15 cellular contexts compared by ENCODE assay signal in genomic region chr7:136034132-136034531, GRCh38. TPM values are rescaled to one million over a fixed set of nuclear protein-coding genes. Genes with fewer than 3 reads are reported as not detected.
A peak's percentile ranks its signal among the peaks of the same experiment; 100 is the strongest.
DNase-seq lines count a peak whose midpoint lies in the region; ATAC-seq and TF ChIP-seq lines count a peak whose summit lies in the region.
"Had no signal": no experiment of that assay in that cellular context is flagged by ENCODE, and none has a peak within 500 bp of the region (broad histone marks: within the 10 kb centered on the region; RNA-seq: fewer than 3 reads in every experiment).

No MANE protein-coding gene starts in this region.

- TF ChIP-seq POLR2A in thyroid gland (IDR thresholded peaks at IDR 0.05): no peak

- H3K4me3 ChIP-seq in psoas muscle: no peak overlapping the region
- no peak overlapping the region for H3K4me3 ChIP-seq in thyroid gland (replicated peaks in 1 of 3)

- peak overlapping the region; percentile 61 for H3K27ac ChIP-seq in psoas muscle
- no peak overlapping the region for H3K27ac ChIP-seq in thyroid gland

- H3K36me3 ChIP-seq in psoas muscle (ENCODE audit: insufficient read depth in 1 of 2, low read depth in 1 of 2) (no peaks in the 10 kb centered on the region), thyroid gland (no peaks in the 10 kb centered on the region)

- peak; percentile 84 for ATAC-seq in Right ventricle myocardium inferior
- ATAC-seq in left cardiac atrium: peak; percentile 67 to 82
- ATAC-seq in psoas muscle: no peak
- no peak for ATAC-seq in GM18519 (IDR thresholded peaks at IDR 0.05; ENCODE audit: low FRiP score, unreplicated experiment)

- H3K27me3 ChIP-seq in psoas muscle (ENCODE audit: insufficient read depth in 3 of 3, low read length in 2 of 3) (no peaks in the 10 kb centered on the region), thyroid gland (no peaks in the 10 kb centered on the region)

- H3K9me3 ChIP-seq in psoas muscle (no peaks in the 10 kb centered on the region), thyroid gland (no peaks in the 10 kb centered on the region)

- 38 to 83% (median 55%) methylated on average over 3 of the region's 3 CpGs for WGBS in psoas muscle, 3 donors
- WGBS in thyroid gland, 2 donors: 79 to 85% methylated on average over 3 of the region's 3 CpGs

- DNase-seq in Right ventricle myocardium inferior (ENCODE audit: missing footprints): no peak
- DNase-seq in cardiac septum (ENCODE audit: low spot score): no peak
- no peak for DNase-seq in left cardiac atrium
- no peak for DNase-seq in psoas muscle
- DNase-seq in thyroid gland: no peak
- DNase-seq in NK-92 (lab: John Stamatoyannopoulos, UW; ENCODE audit: unreplicated experiment): no peak
- no peak for DNase-seq in NCI-H748 treated with DMSO at 0.1 percent for 48 hours (lab: John Stamatoyannopoulos, UW)
- DNase-seq: activated CD8-positive, alpha-beta memory T cell treated with anti-CD3 and anti-CD28 coated beads for 24 hours; activated naive CD8-positive, alpha-beta T cell treated with anti-CD3 and anti-CD28 coated beads for 36 hours; effector CD4-positive, alpha-beta T cell; foreskin fibroblast; NCI-H187; NCI-H69; nucleus accumbens had no signal

- intact Hi-C loops in Right ventricle myocardium inferior (cut with DNase I): loop anchor here (5.0 kb wide), 1 partner anchor 838 kb away; no protein-coding TSS in a partner anchor
- intact Hi-C loops in cardiac septum (cut with DNase I): loop anchor here (10.0 kb wide), 1 partner anchor 311 kb away; no protein-coding TSS in a partner anchor
- intact Hi-C loops in left cardiac atrium (cut with DNase I): no loop called here
- intact Hi-C loops in psoas muscle (cut with DNase I): no loop called here
- intact Hi-C loops in thyroid gland (cut with DNase I): no loop called here

- TF ChIP-seq CTCF in psoas muscle (IDR thresholded peaks at IDR 0.05) (no peak), thyroid gland (IDR thresholded peaks at IDR 0.05) (no peak)

- H3K4me1 ChIP-seq in psoas muscle (peaks cover 18% of the 10 kb centered on the region), thyroid gland (peaks cover 2 to 4% of the 10 kb centered on the region in 2 donors)

RNA-seq across cellular contexts. Expression of gene MTPN, which starts 57.0 kb away (rescaled TPM):
- total RNA-seq in Right ventricle myocardium inferior (72.9 TPM), cardiac septum (121 TPM), left cardiac atrium (100 to 1,000 TPM in 1 of 2 donors, 10 to 100 TPM in 1; 82.1 to 113 TPM), psoas muscle (10 to 100 TPM; 57.1 to 75.2 (median 60.1) TPM), thyroid gland (100 to 1,000 TPM; 116 to 128 (median 125) TPM)
- polyA plus RNA-seq in psoas muscle: 100 to 1,000 TPM in 1 of 3 donors, 10 to 100 TPM in 2; 41.4 to 107 (median 62.7) TPM

Comparison
In these comparisons a context has a peak if more than half of its experiments do, and no peak if none do; other contexts are left out.
1. intact Hi-C loops: an anchor here in Right ventricle myocardium inferior (5.0 kb wide) and cardiac septum (10.0 kb wide); none called in left cardiac atrium, psoas muscle and thyroid gland.
2. ATAC-seq: peak in Right ventricle myocardium inferior (single experiment) and left cardiac atrium (2 of 2); none in psoas muscle (0 of 4) and GM18519 (single experiment).